In genomic region chr21:42009831-42010506, GRCh38 we compare ENCODE assay signal across 8 cellular contexts. TPM values are rescaled to one million over a fixed set of nuclear protein-coding genes. Genes with fewer than 3 reads are reported as not detected.
DNase-seq lines count a peak whose midpoint lies in the region; ATAC-seq, FAIRE-seq and TF ChIP-seq lines count a peak whose summit lies in the region.

Gene ZBTB21 (minus strand): TSS chr21:42010360. CDS start chr21:41994095, 16,265 bp downstream.

- no peaks in the 10 kb centered on the region for H3F3A ChIP-seq in OCI-LY1 (ENCODE audit: insufficient read depth, low read length)

- H3K36me3 Mint-ChIP-seq in Caco-2 (ENCODE audit: insufficient read depth, unreplicated experiment) = peaks cover 41% of the 10 kb centered on the region
- peaks cover 6% of the 10 kb centered on the region for H3K36me3 Mint-ChIP-seq in mesothelial cell of epicardium

- H3K27me3 ChIP-seq in Caco-2 (replicated peaks; ENCODE audit: control insufficient read depth, insufficient read depth, low read length) (no peaks in the 10 kb centered on the region), HUES64 (ENCODE audit: insufficient read depth, low read length) (peaks cover 27% of the 10 kb centered on the region), OCI-LY1 (ENCODE audit: insufficient read depth, low read length) (no peaks in the 10 kb centered on the region)

- peaks cover 19% of the 10 kb centered on the region for H3K4me1 Mint-ChIP-seq in Caco-2 (ENCODE audit: low read depth, unreplicated experiment)
- H3K4me1 Mint-ChIP-seq in mesothelial cell of epicardium = peaks cover 12% of the 10 kb centered on the region

- no peaks in the 10 kb centered on the region for H4K20me1 ChIP-seq in OCI-LY1 (ENCODE audit: insufficient read depth, low read length)

- H3K4me2 ChIP-seq in OCI-LY1 (ENCODE audit: low read length) = peak within 1 kb of the TSS; percentile 84

- peak within 1 kb of the TSS; percentile 72 for H3K9ac ChIP-seq in HUES64 (ENCODE audit: low read depth, low read length)
- peak within 1 kb of the TSS; percentile 91 for H3K9ac ChIP-seq in OCI-LY1 (ENCODE audit: low read length)

- H3K36me3 ChIP-seq in Caco-2 (ENCODE audit: control insufficient read depth, insufficient read depth, low read length) (no peaks in the 10 kb centered on the region), HUES64 (ENCODE audit: insufficient read depth, low read length) (peaks cover 5% of the 10 kb centered on the region; the same call in 1 of the 2 replicates), OCI-LY1 (ENCODE audit: insufficient read depth, low read length) (peaks cover 19% of the 10 kb centered on the region)

- H3K27me3 Mint-ChIP-seq in Caco-2 (ENCODE audit: insufficient read depth, unreplicated experiment) = no peaks in the 10 kb centered on the region
- peaks cover 20% of the 10 kb centered on the region for H3K27me3 Mint-ChIP-seq in mesothelial cell of epicardium (ENCODE audit: low read depth)

- H3K4me3 ChIP-seq in Caco-2 (ENCODE audit: low read depth, low read length) (peak within 1 kb of the TSS; percentile 80), HUES64 (ENCODE audit: low read length) (peak within 1 kb of the TSS; percentile 79), OCI-LY1 (ENCODE audit: low read depth, low read length, poor library complexity, severe bottlenecking) (peak within 1 kb of the TSS; percentile 86)

- CTCF ChIA-PET in Caco-2 (lab: Charles Lee) = interaction anchor here (0.5 to 1.4 kb wide), 4 partner anchors 56 to 263 kb away, joined by 3 to 7 read pairs (median 6); no protein-coding TSS in a partner anchor

- H3K4me1 ChIP-seq in Caco-2 (peaks cover 4% of the 10 kb centered on the region; the same call in 1 of the 2 replicates), HUES64 (ENCODE audit: insufficient read depth, low read length) (0 out of 2 replicates have a peak, but pooled peaks cover 7% of the 10 kb centered on the region), OCI-LY1 (ENCODE audit: insufficient read depth, low read length, severe bottlenecking) (peaks cover 39% of the 10 kb centered on the region)

- H3K9me2 ChIP-seq in OCI-LY1 (ENCODE audit: low read depth, low read length) = no peaks in the 10 kb centered on the region

- DNase-seq in Caco-2 = peak; percentile 98 to 99
- peak; percentile 97 for DNase-seq in activated CD8-positive, alpha-beta memory T cell treated with anti-CD3 and anti-CD28 coated beads, Interleukin-2, amount 50 U/mL, for 4 hours
- peak; percentile 99 for DNase-seq in mesothelial cell of epicardium (ENCODE audit: low spot score in 2 of 2, unreplicated experiment in 2 of 2)
- peak; percentile 97 to 98 for DNase-seq in stimulated activated CD8-positive, alpha-beta memory T cell treated with anti-CD3 and anti-CD28 coated beads, Interleukin-15, amount 100 ng/mL, for 48 hours (ENCODE audit: low read depth in 2 of 2)

- peak; percentile 29 for FAIRE-seq in endometrium (lab: Jason Lieb, UNC)

- peak within 1 kb of the TSS; percentile 85 for H3K4me3 Mint-ChIP-seq in Caco-2 (ENCODE audit: unreplicated experiment)
- H3K4me3 Mint-ChIP-seq in mesothelial cell of epicardium = peak within 1 kb of the TSS; percentile 97

- H3K79me2 ChIP-seq in OCI-LY1 (ENCODE audit: insufficient read depth, low read length) = no peaks in the 10 kb centered on the region

- ATAC-seq in GM21423 (IDR thresholded peaks at IDR 0.05; ENCODE audit: unreplicated experiment) = peak; percentile 62

- under 1% methylated on average over 75 of the region's 75 CpGs for WGBS in HUES64

- TF ChIP-seq CTCF in Caco-2 (IDR thresholded peaks at IDR 0.05; ENCODE audit: insufficient read depth in 1 of 2, low read depth in 1 of 2, low read length in 1 of 2, severe bottlenecking in 1 of 2, unreplicated experiment in 1 of 2) = no peak
- TF ChIP-seq CTCF in OCI-LY1 (IDR thresholded peaks at IDR 0.05; ENCODE audit: low read length) = no peak
- TF ChIP-seq CTCF in mesothelial cell of epicardium (IDR thresholded peaks at IDR 0.05; ENCODE audit: unreplicated experiment) = no peak

- BruUV-seq in Caco-2 (replicated peaks; lab: Mats Ljungman, UMichigan) = no TSS peak

- H3K27ac ChIP-seq in HUES64 (ENCODE audit: low read depth, low read length) (peak within 1 kb of the TSS; percentile 98), OCI-LY1 (ENCODE audit: low read depth, low read length, poor library complexity, severe bottlenecking) (peak within 1 kb of the TSS; percentile 79)

- POLR2A ChIA-PET in Caco-2 (lab: Charles Lee) = interaction anchor here (0.6 to 0.9 kb wide), 2 partner anchors 88 to 193 kb away, joined by 3 to 19 read pairs; no protein-coding TSS in a partner anchor

- H3K27ac Mint-ChIP-seq in Caco-2 (ENCODE audit: unreplicated experiment) (peak within 1 kb of the TSS; percentile 98), mesothelial cell of epicardium (peak within 1 kb of the TSS; percentile 100)

- H3K9me3 ChIP-seq in Caco-2 (no peaks in the 10 kb centered on the region), HUES64 (ENCODE audit: insufficient read depth, low read depth, low read length) (no peaks in the 10 kb centered on the region), OCI-LY1 (ENCODE audit: low read length) (no peaks in the 10 kb centered on the region)

- no peak within 1 kb of the TSS for H2AFZ ChIP-seq in OCI-LY1 (ENCODE audit: low read length)

- intact Hi-C loops in Caco-2 (cut with micrococcal nuclease; ENCODE audit: unreplicated experiment) = loop anchor here (1.0 to 5.0 kb wide), 3 partner anchors 47 to 133 kb away; partner anchors contain the start of gene PRDM15

- peaks cover 7% of the 10 kb centered on the region for H3K9me3 Mint-ChIP-seq in Caco-2 (ENCODE audit: unreplicated experiment)
- peaks cover 5% of the 10 kb centered on the region for H3K9me3 Mint-ChIP-seq in mesothelial cell of epicardium

RNA-seq across cellular contexts. Expression of gene ZBTB21, which starts in this region (rescaled TPM):
- total RNA-seq in Caco-2 (2022) (21.4 and 23.3 TPM in 2 replicates), mesothelial cell of epicardium (15.5 to 17.7 TPM (median 17.4 TPM) in 3 replicates)
- 8.7 TPM for polyA plus RNA-seq in HUES64 (2013, experiment 1 of 2)
- polyA plus RNA-seq in HUES64 (2013, experiment 2 of 2) = 8.3 TPM

Comparison
In these comparisons a context has a peak if more than half of its experiments do, and no peak if none do; other contexts are left out.
1. Peak in every context shown above with its lines: DNase-seq, ATAC-seq, H3K4me3 ChIP-seq and H3K27ac ChIP-seq.